In genomic region chr5:73280821-73281746, GRCh38 we compare ENCODE assay signal across 9 cellular contexts.
DNase-seq lines count a peak whose midpoint lies in the region; ATAC-seq and TF ChIP-seq lines count a peak whose summit lies in the region.
"Had no signal": no experiment of that assay in that cellular context is flagged by ENCODE, and none has a peak within 500 bp of the region (broad histone marks: within the 10 kb centered on the region; RNA-seq: fewer than 3 reads in every experiment).

No MANE protein-coding gene starts in this region.

- no peaks in the 10 kb centered on the region for H3K79me1 ChIP-seq in mesenchymal stem cell (replicated peaks; ENCODE audit: low read length, poor library complexity, severe bottlenecking)

- H2BK120ac ChIP-seq in mesenchymal stem cell (ENCODE audit: low read depth, low read length): no peak overlapping the region

- DNase-seq in DMS 273 (lab: John Stamatoyannopoulos, UW; ENCODE audit: unreplicated experiment): peak; percentile 95
- peak; percentile 66 for DNase-seq in NCI-H1694 (lab: John Stamatoyannopoulos, UW)
- peak in 1 of 2 donors; percentile 87 for DNase-seq in ascending aorta (ENCODE audit: low spot score in 2 of 2)
- peak; percentile 29 for DNase-seq in mesenchymal stem cell
- DNase-seq in germinal center (ENCODE audit: low spot score): no peak
- DNase-seq in activated naive CD4-positive, alpha-beta T cell treated with anti-CD3 and anti-CD28 coated beads, Interleukin-2, amount 50 U/mL, for 16 hours: no peak
- DNase-seq in activated CD4-positive, alpha-beta T cell treated with anti-CD3 and anti-CD28 coated beads, Interleukin-2, amount 50 U/mL, for 1 hour: no peak
- DNase-seq: activated CD8-positive, alpha-beta memory T cell treated with anti-CD3 and anti-CD28 coated beads, Interleukin-2, amount 50 U/mL, for 4 hours had no signal

- peak overlapping the region in 1 of 2 experiments; percentile 41 for H3K18ac ChIP-seq in mesenchymal stem cell (ENCODE audit: low read depth in 1 of 2, low read length in 2 of 2)

- no peak overlapping the region for H3K14ac ChIP-seq in mesenchymal stem cell (ENCODE audit: low read length in 2 of 2)

- peak overlapping the region; percentile 76 to 87 for H3K27ac ChIP-seq in ascending aorta
- peak overlapping the region; percentile 80 for H3K27ac ChIP-seq in mesenchymal stem cell (ENCODE audit: low read length, poor library complexity, severe bottlenecking)

- H2BK5ac ChIP-seq in mesenchymal stem cell (ENCODE audit: low read depth, low read length, poor library complexity, severe bottlenecking): peak overlapping the region; percentile 63

- no peak overlapping the region for H4K91ac ChIP-seq in mesenchymal stem cell (ENCODE audit: low read length)

- no peaks in the 10 kb centered on the region for H3K27me3 ChIP-seq in ascending aorta
- peaks cover 0 to 76% of the 10 kb centered on the region in 2 experiments for H3K27me3 ChIP-seq in mesenchymal stem cell (ENCODE audit: control insufficient read depth in 1 of 2, insufficient read depth in 1 of 2, low read length in 2 of 2)

- ATAC-seq in HG03095 (IDR thresholded peaks at IDR 0.05; ENCODE audit: unreplicated experiment): no peak

- intact Hi-C loops in ascending aorta (cut with DNase I): loop anchor here (2.0 kb wide), 1 partner anchor 170 kb away; no protein-coding TSS in a partner anchor

- no peak overlapping the region for H3K4me2 ChIP-seq in mesenchymal stem cell (ENCODE audit: low read length, poor library complexity, severe bottlenecking)

- H3K4me3 ChIP-seq in ascending aorta (peak overlapping the region; percentile 2 to 10), mesenchymal stem cell (ENCODE audit: insufficient read depth in 1 of 2, low read depth in 1 of 2, low read length in 2 of 2) (no peak overlapping the region)

- peak overlapping the region; percentile 37 for H2BK15ac ChIP-seq in mesenchymal stem cell (ENCODE audit: low read depth, poor library complexity, severe bottlenecking)

- H3K4me1 ChIP-seq in ascending aorta: peaks cover 0 to 33% of the 10 kb centered on the region in 2 donors
- peaks cover 19% of the 10 kb centered on the region for H3K4me1 ChIP-seq in mesenchymal stem cell (ENCODE audit: control insufficient read depth, insufficient read depth, low read depth, low read length)

- WGBS in mesenchymal stem cell: 83% methylated on average over 17 of the region's 20 CpGs

- H2AFZ ChIP-seq in mesenchymal stem cell (ENCODE audit: low read depth, low read length): no peak overlapping the region

- no peak overlapping the region for H4K8ac ChIP-seq in mesenchymal stem cell (ENCODE audit: low read length)

- TF ChIP-seq CTCF in ascending aorta (IDR thresholded peaks at IDR 0.05): no peak

- H2AK5ac ChIP-seq in mesenchymal stem cell (ENCODE audit: low read length, severe bottlenecking): peak overlapping the region; percentile 88

- no peaks in the 10 kb centered on the region for H3K36me3 ChIP-seq in ascending aorta
- no peaks in the 10 kb centered on the region for H3K36me3 ChIP-seq in mesenchymal stem cell (ENCODE audit: control insufficient read depth in 1 of 2, insufficient read depth in 2 of 2, low read depth in 1 of 2, low read length in 2 of 2)

- no peak overlapping the region for H3K9ac ChIP-seq in mesenchymal stem cell (ENCODE audit: low read length)

- H2BK12ac ChIP-seq in mesenchymal stem cell (ENCODE audit: low read length in 2 of 2): no peak overlapping the region

- peak overlapping the region in 1 of 2 experiments; percentile 48 for H3K23ac ChIP-seq in mesenchymal stem cell (ENCODE audit: low read length in 2 of 2)

- H3K4ac ChIP-seq in mesenchymal stem cell (ENCODE audit: low read depth in 1 of 2, low read length in 2 of 2): no peak overlapping the region

- no peaks in the 10 kb centered on the region for H3K9me3 ChIP-seq in ascending aorta
- no peaks in the 10 kb centered on the region for H3K9me3 ChIP-seq in mesenchymal stem cell (ENCODE audit: control insufficient read depth, low read length)

Comparison
In these comparisons a context has a peak if more than half of its experiments do, and no peak if none do; other contexts are left out.
1. DNase-seq: peak in DMS 273 (single experiment), NCI-H1694 (single experiment) and mesenchymal stem cell (single experiment); none in germinal center (single experiment), activated naive CD4-positive, alpha-beta T cell treated with anti-CD3 and anti-CD28 coated beads, Interleukin-2, amount 50 U/mL, for 16 hours (single experiment) and activated CD4-positive, alpha-beta T cell treated with anti-CD3 and anti-CD28 coated beads, Interleukin-2, amount 50 U/mL, for 1 hour (single experiment).
2. H3K4me3 ChIP-seq: peak in ascending aorta (2 of 2); none in mesenchymal stem cell (0 of 2).